In genomic region chr1:234997201-234998173, GRCh38 we compare ENCODE assay signal across 8 cellular contexts.
DNase-seq lines count a peak whose midpoint lies in the region; ATAC-seq and TF ChIP-seq lines count a peak whose summit lies in the region.

No MANE protein-coding gene starts in this region.

- peak; percentile 96 for DNase-seq in Ammon's horn (ENCODE audit: low spot score)
- DNase-seq in NCI-H2081 treated with DMSO at 0.1 percent for 48 hours (lab: John Stamatoyannopoulos, UW): peak; percentile 73
- no peak for DNase-seq in central memory CD8-positive, alpha-beta T cell (ENCODE audit: low spot score in 2 of 2)
- DNase-seq in left colon: peak; percentile 87 to 97
- peak; percentile 99 to 100 for DNase-seq in suprapubic skin (ENCODE audit: low spot score in 2 of 2)
- no peak for DNase-seq in GF-D8 (lab: John Stamatoyannopoulos, UW)

- no peaks in the 10 kb centered on the region for H3K27me3 ChIP-seq in suprapubic skin

- no peaks in the 10 kb centered on the region for H3K9me3 Mint-ChIP-seq in central memory CD8-positive, alpha-beta T cell

- H3K4me1 ChIP-seq in suprapubic skin: peaks cover 32% of the 10 kb centered on the region

- no peak overlapping the region for H3K4me3 Mint-ChIP-seq in central memory CD8-positive, alpha-beta T cell

- H3K4me1 Mint-ChIP-seq in central memory CD8-positive, alpha-beta T cell: no peaks in the 10 kb centered on the region

- intact Hi-C loops in left colon (cut with DNase I, micrococcal nuclease): no loop called here

- no peaks in the 10 kb centered on the region for H3K36me3 ChIP-seq in suprapubic skin

- 20% methylated on average over 14 of the region's 20 CpGs for WGBS in suprapubic skin

- H3K9me3 ChIP-seq in suprapubic skin: no peaks in the 10 kb centered on the region

- H3K27me3 Mint-ChIP-seq in central memory CD8-positive, alpha-beta T cell: no peaks in the 10 kb centered on the region

- peak overlapping the region; percentile 95 for H3K27ac ChIP-seq in suprapubic skin

- ATAC-seq in central memory CD8-positive, alpha-beta T cell (replicated peaks; ENCODE audit: extremely low read depth, poor library complexity, severe bottlenecking): no peak
- ATAC-seq in left colon (peak; percentile 65), HG03095 (IDR thresholded peaks at IDR 0.05; ENCODE audit: unreplicated experiment) (no peak), GM19463 (IDR thresholded peaks at IDR 0.05; ENCODE audit: unreplicated experiment) (no peak)

- TF ChIP-seq POLR2A in suprapubic skin (IDR thresholded peaks at IDR 0.05): no peak

- no peaks in the 10 kb centered on the region for H3K36me3 Mint-ChIP-seq in central memory CD8-positive, alpha-beta T cell (ENCODE audit: insufficient read depth)

- H3K4me3 ChIP-seq in suprapubic skin: peak overlapping the region; percentile 27

- peak overlapping the region; percentile 23 for H3K27ac Mint-ChIP-seq in central memory CD8-positive, alpha-beta T cell (ENCODE audit: low read depth)

- TF ChIP-seq EP300 in suprapubic skin (IDR thresholded peaks at IDR 0.05): peak; percentile 99

- no peak for TF ChIP-seq CTCF in suprapubic skin (IDR thresholded peaks at IDR 0.05)

Comparison
In these comparisons a context has a peak if more than half of its experiments do, and no peak if none do; other contexts are left out.
1. DNase-seq: peak in Ammon's horn (single experiment), NCI-H2081 treated with DMSO at 0.1 percent for 48 hours (single experiment), left colon (2 of 2) and suprapubic skin (2 of 2); none in central memory CD8-positive, alpha-beta T cell (0 of 2) and GF-D8 (single experiment).